ENCODE assay signal across 15 cellular contexts in genomic region chr5:10688651-10689171, GRCh38.
A peak's percentile ranks its signal among the peaks of the same experiment; 100 is the strongest.
DNase-seq lines count a peak whose midpoint lies in the region; ATAC-seq and TF ChIP-seq lines count a peak whose summit lies in the region.
"Had no signal": no experiment of that assay in that cellular context is flagged by ENCODE, and none has a peak within 500 bp of the region (broad histone marks: within the 10 kb centered on the region; RNA-seq: fewer than 3 reads in every experiment).

No MANE protein-coding gene starts in this region.

- peaks cover 29% of the 10 kb centered on the region for H3K36me3 Mint-ChIP-seq in stimulated activated effector memory CD8-positive, alpha-beta T cell treated with anti-CD3 and anti-CD28 coated beads, Interleukin-12 subunit alpha, Interleukin-12 subunit beta, amount 100 ng/mL, for 72 hours
- H3K36me3 Mint-ChIP-seq in activated CD4-positive, alpha-beta memory T cell treated with anti-CD3 and anti-CD28 coated beads, Interleukin-2, amount 10 ng/mL, durations not matched to agents 7 days and 5 days (ENCODE audit: low read depth), result peaks cover 20% of the 10 kb centered on the region

- no peak for TF ChIP-seq CTCF in right atrium auricular region (IDR thresholded peaks at IDR 0.05)
- no peak for TF ChIP-seq CTCF in RWPE2 (IDR thresholded peaks at IDR 0.05; ENCODE audit: poor library complexity, severe bottlenecking)

- H3K4me3 ChIP-seq in right atrium auricular region (no peak overlapping the region), RWPE2 (ENCODE audit: severe bottlenecking) (no peak overlapping the region)
- H3K4me3 ChIP-seq: BLaER1 treated with 17β-estradiol and CSF1 and Interleukin-3, amounts not matched to agents 10 nM and 100 nM; Peyer's patch had no signal

- ATAC-seq in Right ventricle myocardium superior (ENCODE audit: poor library complexity) (peak; percentile 15), RWPE2 (ENCODE audit: low read depth) (no peak), esophagus mucosa (peak; percentile 17), GM18861 (IDR thresholded peaks at IDR 0.05; ENCODE audit: unreplicated experiment) (no peak)
- ATAC-seq in stimulated activated effector memory CD8-positive, alpha-beta T cell treated with anti-CD3 and anti-CD28 coated beads, Interleukin-12 subunit alpha, Interleukin-12 subunit beta, amount 100 ng/mL, for 72 hours, result no peak

- CTCF ChIA-PET in activated CD4-positive, alpha-beta memory T cell treated with anti-CD3 and anti-CD28 coated beads, Interleukin-2, amount 10 ng/mL, durations not matched to agents 7 days and 5 days (lab: Charles Lee), result interaction anchor here (0.9 to 2.2 kb wide), 7 partner anchors 13 to 236 kb away, joined by 3 to 27 read pairs (median 4); no protein-coding TSS in a partner anchor

- peaks cover 27% of the 10 kb centered on the region for H3K4me1 Mint-ChIP-seq in stimulated activated effector memory CD8-positive, alpha-beta T cell treated with anti-CD3 and anti-CD28 coated beads, Interleukin-12 subunit alpha, Interleukin-12 subunit beta, amount 100 ng/mL, for 72 hours
- H3K4me1 Mint-ChIP-seq in activated CD4-positive, alpha-beta memory T cell treated with anti-CD3 and anti-CD28 coated beads, Interleukin-2, amount 10 ng/mL, durations not matched to agents 7 days and 5 days, result peaks cover 20% of the 10 kb centered on the region

- H3K27ac ChIP-seq in right atrium auricular region (no peak overlapping the region), RWPE2 (ENCODE audit: poor library complexity, severe bottlenecking) (no peak overlapping the region)
- H3K27ac ChIP-seq: Peyer's patch had no signal

- H3K27me3 Mint-ChIP-seq in activated CD4-positive, alpha-beta memory T cell treated with anti-CD3 and anti-CD28 coated beads, Interleukin-2, amount 10 ng/mL, durations not matched to agents 7 days and 5 days, result no peaks in the 10 kb centered on the region
- H3K27me3 Mint-ChIP-seq: CD8-positive, alpha-beta memory T cell had no signal

- H3K9me3 ChIP-seq in right atrium auricular region, result no peaks in the 10 kb centered on the region
- H3K9me3 ChIP-seq in RWPE2 (ENCODE audit: severe bottlenecking), result no peaks in the 10 kb centered on the region
- H3K9me3 ChIP-seq: Peyer's patch had no signal

- no peak overlapping the region for H3K4me3 Mint-ChIP-seq in stimulated activated effector memory CD8-positive, alpha-beta T cell treated with anti-CD3 and anti-CD28 coated beads, Interleukin-12 subunit alpha, Interleukin-12 subunit beta, amount 100 ng/mL, for 72 hours
- no peak overlapping the region for H3K4me3 Mint-ChIP-seq in activated CD4-positive, alpha-beta memory T cell treated with anti-CD3 and anti-CD28 coated beads, Interleukin-2, amount 10 ng/mL, durations not matched to agents 7 days and 5 days
- H3K4me3 Mint-ChIP-seq: CD8-positive, alpha-beta memory T cell had no signal

- no peaks in the 10 kb centered on the region for H3K9me3 Mint-ChIP-seq in stimulated activated effector memory CD8-positive, alpha-beta T cell treated with anti-CD3 and anti-CD28 coated beads, Interleukin-12 subunit alpha, Interleukin-12 subunit beta, amount 100 ng/mL, for 72 hours
- H3K9me3 Mint-ChIP-seq in activated CD4-positive, alpha-beta memory T cell treated with anti-CD3 and anti-CD28 coated beads, Interleukin-2, amount 10 ng/mL, durations not matched to agents 7 days and 5 days, result no peaks in the 10 kb centered on the region
- H3K9me3 Mint-ChIP-seq: CD8-positive, alpha-beta memory T cell had no signal

- H3K4me1 ChIP-seq in right atrium auricular region (peaks cover 0 to 7% of the 10 kb centered on the region in 2 donors), RWPE2 (ENCODE audit: insufficient read depth, poor library complexity, severe bottlenecking) (peaks cover 17% of the 10 kb centered on the region)
- H3K4me1 ChIP-seq: Peyer's patch had no signal

- intact Hi-C loops in Right ventricle myocardium superior (cut with DNase I), result no loop called here

- H3K27me3 ChIP-seq in right atrium auricular region (no peaks in the 10 kb centered on the region), RWPE2 (ENCODE audit: insufficient read depth, poor library complexity, severe bottlenecking) (no peaks in the 10 kb centered on the region)
- H3K27me3 ChIP-seq: BLaER1 treated with 17β-estradiol and CSF1 and Interleukin-3, amounts not matched to agents 10 nM and 100 nM; Peyer's patch had no signal

- DNase-seq in Right ventricle myocardium superior (no peak), right atrium auricular region (ENCODE audit: low spot score) (no peak), RWPE2 (ENCODE audit: low spot score) (peak; percentile 58)
- DNase-seq in stimulated activated effector memory CD8-positive, alpha-beta T cell treated with anti-CD3 and anti-CD28 coated beads, Interleukin-12 subunit alpha, Interleukin-12 subunit beta, amount 100 ng/mL, for 72 hours (ENCODE audit: low spot score in 2 of 2), result no peak
- no peak for DNase-seq in activated naive CD4-positive, alpha-beta T cell treated with Interleukin-2 at 50 U/mL for 16 hours
- DNase-seq in activated CD4-positive, alpha-beta memory T cell treated with anti-CD3 and anti-CD28 coated beads, Interleukin-2, amount 10 ng/mL, durations not matched to agents 7 days and 5 days, result no peak
- DNase-seq: CD8-positive, alpha-beta memory T cell; DMS79; NCI-H1092 treated with DMSO at 0.1 percent for 48 hours; NCI-H2227 treated with DMSO at 0.1 percent for 48 hours; Peyer's patch; SIG-M5 had no signal

- H3K27ac Mint-ChIP-seq in stimulated activated effector memory CD8-positive, alpha-beta T cell treated with anti-CD3 and anti-CD28 coated beads, Interleukin-12 subunit alpha, Interleukin-12 subunit beta, amount 100 ng/mL, for 72 hours, result peak overlapping the region; percentile 40
- no peak overlapping the region for H3K27ac Mint-ChIP-seq in activated CD4-positive, alpha-beta memory T cell treated with anti-CD3 and anti-CD28 coated beads, Interleukin-2, amount 10 ng/mL, durations not matched to agents 7 days and 5 days

- no peaks in the 10 kb centered on the region for H3K36me3 ChIP-seq in right atrium auricular region
- H3K36me3 ChIP-seq in RWPE2 (ENCODE audit: low read depth), result peaks cover 31% of the 10 kb centered on the region

- POLR2A ChIA-PET in activated CD4-positive, alpha-beta memory T cell treated with anti-CD3 and anti-CD28 coated beads, Interleukin-2, amount 10 ng/mL, durations not matched to agents 7 days and 5 days (lab: Charles Lee), result interaction anchor here (1.1 kb wide), 1 partner anchor 54 kb away, joined by 5 read pairs; no protein-coding TSS in a partner anchor

Comparison
In these comparisons a context has a peak if more than half of its experiments do, and no peak if none do; other contexts are left out.
1. ATAC-seq: peak in Right ventricle myocardium superior (single experiment) and esophagus mucosa (single experiment); none in RWPE2 (single experiment), stimulated activated effector memory CD8-positive, alpha-beta T cell treated with anti-CD3 and anti-CD28 coated beads, Interleukin-12 subunit alpha, Interleukin-12 subunit beta, amount 100 ng/mL, for 72 hours (single experiment) and GM18861 (single experiment).